In the genomic region with DNA sequence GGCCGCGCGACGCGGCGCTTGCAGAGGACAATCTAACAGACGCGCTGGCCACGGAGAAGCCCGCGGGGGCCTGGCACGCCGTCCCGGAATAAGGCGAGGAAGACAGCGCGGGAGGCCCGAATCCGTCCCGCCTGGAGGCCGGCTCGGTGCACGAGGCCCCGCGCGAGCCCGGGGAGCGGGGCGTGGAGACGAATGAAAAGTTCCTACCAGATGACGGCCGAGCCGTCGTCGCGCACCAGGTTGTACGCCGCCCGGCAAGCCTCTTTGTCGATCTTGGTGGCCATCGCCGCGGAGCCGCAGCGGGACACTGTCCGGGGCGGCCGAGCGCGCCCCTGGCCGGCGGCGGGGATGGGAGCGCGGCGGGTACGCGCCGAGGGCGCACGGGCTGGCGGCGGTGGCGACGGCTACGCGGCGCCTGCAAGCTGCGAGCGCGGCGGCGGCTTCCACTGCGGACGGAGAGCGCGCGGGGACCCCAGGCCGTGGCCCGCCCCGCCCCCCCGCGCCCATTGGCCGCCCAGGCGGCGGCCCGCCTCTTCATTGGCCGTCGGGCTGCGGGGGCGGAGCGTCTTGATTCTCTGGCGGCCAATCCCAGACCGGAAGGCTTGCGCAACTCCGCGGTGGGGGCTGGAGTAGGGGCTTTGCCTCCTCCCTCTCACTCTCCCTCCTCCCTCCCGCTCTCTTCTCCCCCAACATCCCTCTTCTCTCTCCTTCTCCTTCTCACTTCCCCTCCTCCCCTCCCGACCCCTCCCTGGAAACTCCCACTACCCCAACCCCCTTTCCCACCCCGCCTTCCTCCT, we compare ENCODE assay signal across 8 cellular contexts. TPM values are rescaled to one million over a fixed set of nuclear protein-coding genes. Genes with fewer than 3 reads are reported as not detected.
DNase-seq lines count a peak whose midpoint lies in the region; ATAC-seq, FAIRE-seq and TF ChIP-seq lines count a peak whose summit lies in the region.

A gene with protein sequence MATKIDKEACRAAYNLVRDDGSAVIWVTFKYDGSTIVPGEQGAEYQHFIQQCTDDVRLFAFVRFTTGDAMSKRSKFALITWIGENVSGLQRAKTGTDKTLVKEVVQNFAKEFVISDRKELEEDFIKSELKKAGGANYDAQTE (minus strand): TSS at position 448 of the 797 bp plus-strand sequence. CDS start 164 bp downstream, at position 284.

- TF ChIP-seq CTCF in WI38 (IDR thresholded peaks at IDR 0.05; ENCODE audit: low read depth, low read length): no peak
- TF ChIP-seq CTCF in bronchial epithelial cell (IDR thresholded peaks at IDR 0.05; ENCODE audit: insufficient read depth, low read length, severe bottlenecking): no peak

- ATAC-seq in GM18873 (IDR thresholded peaks at IDR 0.05; ENCODE audit: low FRiP score, unreplicated experiment) (peak; percentile 45), HG03139 (IDR thresholded peaks at IDR 0.05; ENCODE audit: unreplicated experiment) (peak; percentile 77)

- H3K4me3 ChIP-seq in WI38 (ENCODE audit: low read depth, low read length): peak within 1 kb of the TSS; percentile 95
- H3K4me3 ChIP-seq in bronchial epithelial cell (ENCODE audit: low read depth, low read length): peak within 1 kb of the TSS; percentile 79

- peak within 1 kb of the TSS; percentile 90 to 91 (median 91) for H3K4me3 Mint-ChIP-seq in immature natural killer cell

- H3K36me3 Mint-ChIP-seq in immature natural killer cell: peaks cover 0 to 4% (median 3%) of the 10 kb centered on the region in 3 donors

- no peaks in the 10 kb centered on the region for H3K27me3 ChIP-seq in bronchial epithelial cell (ENCODE audit: control insufficient read depth, insufficient read depth, low read length)

- no peaks in the 10 kb centered on the region for H3K9me3 Mint-ChIP-seq in immature natural killer cell

- peaks cover 0 to 12% (median 5%) of the 10 kb centered on the region in 3 donors for H3K27me3 Mint-ChIP-seq in immature natural killer cell (ENCODE audit: low read depth in 3 of 3)

- H3K27ac Mint-ChIP-seq in immature natural killer cell: peak within 1 kb of the TSS; percentile 29 to 79 (median 64)

- in situ Hi-C loops in ACHN (cut with HindIII; ENCODE audit: low pct_ligation_motif_present, low pct_unique_long_range_greater_than_20kb, low sequenced_read_pairs): no loop called here

- DNase-seq in ACHN: peak; percentile 99
- peak; percentile 74 for DNase-seq in NCI-H2227 treated with DMSO at 0.1 percent for 48 hours (lab: John Stamatoyannopoulos, UW)
- peak; percentile 87 for DNase-seq in bronchial epithelial cell (ENCODE audit: low read depth)
- peak; percentile 87 to 90 (median 90) for DNase-seq in immature natural killer cell
- peak; percentile 83 for DNase-seq in smooth muscle cell of the brain vasculature (ENCODE audit: low read depth, low spot score)

- H3K4me1 Mint-ChIP-seq in immature natural killer cell: peaks cover 20% of the 10 kb centered on the region in 2 donors

- FAIRE-seq in bronchial epithelial cell (lab: Jason Lieb, UNC): no peak

- peaks cover 9% of the 10 kb centered on the region for H3K36me3 ChIP-seq in bronchial epithelial cell (ENCODE audit: control insufficient read depth, insufficient read depth, low read length)

RNA-seq across cellular contexts. Expression of the gene that starts here (rescaled TPM):
- 35.3 and 43.4 TPM in 2 replicates for total RNA-seq in bronchial epithelial cell
- 100 to 1,000 TPM; 193 to 268 (median 235) TPM for polyA plus RNA-seq in immature natural killer cell

Comparison
In these comparisons a context has a peak if more than half of its experiments do, and no peak if none do; other contexts are left out.
1. Peak in every context shown above with its lines: DNase-seq, ATAC-seq and H3K4me3 ChIP-seq.